ENCODE assay signal across 16 cellular contexts in the genomic region with DNA sequence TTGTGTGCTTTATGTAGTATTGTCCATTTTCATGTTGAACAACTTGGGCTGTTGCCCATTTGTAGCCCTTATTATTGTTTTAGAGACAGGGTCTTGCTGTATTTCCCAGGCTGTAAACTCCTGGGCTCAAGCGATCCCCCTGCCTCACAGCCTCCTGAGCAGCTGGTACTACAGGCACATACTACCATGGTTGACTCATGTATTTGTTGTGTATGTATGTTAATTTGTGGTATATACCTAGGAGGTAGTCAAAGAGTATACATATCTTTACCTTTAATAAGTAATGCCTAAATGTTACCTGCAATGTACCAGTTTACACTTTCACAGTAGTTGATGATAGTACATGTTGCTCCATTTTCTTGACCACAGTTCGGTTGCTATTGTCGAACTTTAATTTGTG. TPM values are rescaled to one million over a fixed set of nuclear protein-coding genes. Genes with fewer than 3 reads are reported as not detected.
DNase-seq lines count a peak whose midpoint lies in the region; ATAC-seq and TF ChIP-seq lines count a peak whose summit lies in the region.
"Had no signal": no experiment of that assay in that cellular context is flagged by ENCODE, and none has a peak within 500 bp of the region (broad histone marks: within the 10 kb centered on the region; RNA-seq: fewer than 3 reads in every experiment).

No MANE protein-coding gene starts in this region.

- no peak for DNase-seq in CD4-positive, CD25-positive, alpha-beta regulatory T cell
- DNase-seq in IMR-90 (no peak), mesothelial cell of epicardium (ENCODE audit: low spot score in 2 of 2, unreplicated experiment in 2 of 2) (no peak), GM19240 (ENCODE audit: insufficient read length, low spot score) (no peak)
- DNase-seq in activated T-cell treated with anti-CD3 and anti-CD28 coated beads, Interleukin-2, amount 50 U/mL, for 24 hours, result no peak
- no peak for DNase-seq in activated CD4-positive, CD25-positive, alpha-beta regulatory T cell treated with anti-CD3 and anti-CD28 coated beads, Interleukin-2, amount 50 U/mL, for 72 hours
- DNase-seq: ACHN; BE2C; C1 segment of cervical spinal cord; CD4-positive, alpha-beta T cell; DMS153; DMS79; GDM1; HCEC 1CT had no signal

- peak overlapping the region in 2 of 3 donors; percentile 2 to 4 for H3K27ac Mint-ChIP-seq in CD4-positive, CD25-positive, alpha-beta regulatory T cell
- peak overlapping the region; percentile 29 for H3K27ac Mint-ChIP-seq in mesothelial cell of epicardium
- no peak overlapping the region for H3K27ac Mint-ChIP-seq in activated T-cell treated with anti-CD3 and anti-CD28 coated beads, Interleukin-2, amount 50 U/mL, for 24 hours
- H3K27ac Mint-ChIP-seq: CD4-positive, alpha-beta T cell; GM23338 had no signal

- no peaks in the 10 kb centered on the region for H3K9me3 ChIP-seq in CD4-positive, CD25-positive, alpha-beta regulatory T cell (ENCODE audit: control insufficient read depth in 2 of 2, low read length in 2 of 2)
- H3K9me3 ChIP-seq in IMR-90 (ENCODE audit: control insufficient read depth, insufficient read depth, low read length), result no peaks in the 10 kb centered on the region
- H3K9me3 ChIP-seq: BE2C had no signal

- H2AFZ ChIP-seq in IMR-90 (replicated peaks; ENCODE audit: low read length, poor library complexity), result no peak overlapping the region
- H2AFZ ChIP-seq: GM23338 had no signal

- POLR2A ChIA-PET in IMR-90 (lab: Charles Lee; ENCODE audit: unreplicated experiment), result no interaction called here

- peak overlapping the region; percentile 16; the same call in 1 of the 2 replicates for H3K4me2 ChIP-seq in IMR-90 (ENCODE audit: low read depth, low read length)
- H3K4me2 ChIP-seq: GM23338 had no signal

- peak overlapping the region; percentile 77; the same call in 1 of the 2 replicates for H3K18ac ChIP-seq in IMR-90 (ENCODE audit: low read depth, low read length)

- in situ Hi-C loops in IMR-90 (cut with MboI; ENCODE audit: low sequenced_read_pairs), result no loop called here

- H3K27me3 Mint-ChIP-seq in CD4-positive, CD25-positive, alpha-beta regulatory T cell, result no peaks in the 10 kb centered on the region
- no peaks in the 10 kb centered on the region for H3K27me3 Mint-ChIP-seq in mesothelial cell of epicardium (ENCODE audit: low read depth)
- no peaks in the 10 kb centered on the region for H3K27me3 Mint-ChIP-seq in activated T-cell treated with anti-CD3 and anti-CD28 coated beads, Interleukin-2, amount 50 U/mL, for 24 hours
- H3K27me3 Mint-ChIP-seq: CD4-positive, alpha-beta T cell had no signal

- H3K4me3 Mint-ChIP-seq in CD4-positive, CD25-positive, alpha-beta regulatory T cell, result no peak overlapping the region
- no peak overlapping the region for H3K4me3 Mint-ChIP-seq in mesothelial cell of epicardium
- no peak overlapping the region for H3K4me3 Mint-ChIP-seq in activated T-cell treated with anti-CD3 and anti-CD28 coated beads, Interleukin-2, amount 50 U/mL, for 24 hours
- H3K4me3 Mint-ChIP-seq: CD4-positive, alpha-beta T cell; GM23338 had no signal

- H3K36me3 Mint-ChIP-seq in CD4-positive, CD25-positive, alpha-beta regulatory T cell, result peaks cover 14% of the 10 kb centered on the region
- peaks cover 1% of the 10 kb centered on the region for H3K36me3 Mint-ChIP-seq in mesothelial cell of epicardium
- H3K36me3 Mint-ChIP-seq in activated T-cell treated with anti-CD3 and anti-CD28 coated beads, Interleukin-2, amount 50 U/mL, for 24 hours (ENCODE audit: low read depth), result peaks cover 19% of the 10 kb centered on the region

- no peak overlapping the region for H2AK9ac ChIP-seq in IMR-90 (replicated peaks; ENCODE audit: low read depth, low read length, poor library complexity)

- H3K36me3 ChIP-seq in CD4-positive, CD25-positive, alpha-beta regulatory T cell (ENCODE audit: control insufficient read depth, insufficient read depth, low read length), result peaks cover 5% of the 10 kb centered on the region
- peaks cover 1% of the 10 kb centered on the region; the same call in 1 of the 2 replicates for H3K36me3 ChIP-seq in IMR-90 (ENCODE audit: control insufficient read depth, insufficient read depth, low read length)
- H3K36me3 ChIP-seq: BE2C had no signal

- H3K4me1 Mint-ChIP-seq in CD4-positive, CD25-positive, alpha-beta regulatory T cell, result peaks cover 8 to 46% (median 34%) of the 10 kb centered on the region in 4 donors
- peaks cover 8% of the 10 kb centered on the region for H3K4me1 Mint-ChIP-seq in mesothelial cell of epicardium
- peaks cover 31% of the 10 kb centered on the region for H3K4me1 Mint-ChIP-seq in activated T-cell treated with anti-CD3 and anti-CD28 coated beads, Interleukin-2, amount 50 U/mL, for 24 hours (ENCODE audit: low read depth)
- H3K4me1 Mint-ChIP-seq: GM23338 had no signal

- H3K23ac ChIP-seq in IMR-90 (ENCODE audit: low read depth, low read length), result peak overlapping the region; percentile 58; the same call in 1 of the 2 replicates

- CTCF ChIA-PET in IMR-90 (lab: Yijun Ruan, JAX), result interaction anchor here (0.6 kb wide), 2 partner anchors 94 to 1346 kb away, joined by 5 to 8 read pairs; no protein-coding TSS in a partner anchor

- intact Hi-C loops in IMR-90 (cut with micrococcal nuclease), result no loop called here

- H3K27me3 ChIP-seq in CD4-positive, CD25-positive, alpha-beta regulatory T cell (ENCODE audit: control insufficient read depth, insufficient read depth, low read length), result no peaks in the 10 kb centered on the region
- H3K27me3 ChIP-seq in IMR-90 (ENCODE audit: control insufficient read depth, insufficient read depth, low read length), result no peaks in the 10 kb centered on the region
- H3K27me3 ChIP-seq: BE2C had no signal

- H2AK5ac ChIP-seq in IMR-90 (ENCODE audit: low read depth, low read length), result peak overlapping the region; percentile 63; the same call in 1 of the 2 replicates

- H3K56ac ChIP-seq in IMR-90 (ENCODE audit: extremely low read depth, insufficient read depth, low read length), result no peak overlapping the region

- H3K9me1 ChIP-seq in IMR-90 (ENCODE audit: insufficient read depth, low read length), result peaks cover 10% of the 10 kb centered on the region; the same call in 1 of the 2 replicates

- H2BK15ac ChIP-seq in IMR-90 (ENCODE audit: low read depth, low read length), result peak overlapping the region; percentile 10; the same call in 1 of the 3 replicates

- H4K8ac ChIP-seq in IMR-90 (ENCODE audit: low read depth in 2 of 2, low read length in 2 of 2), result no peak overlapping the region

- TF ChIP-seq RAD21 in IMR-90 (IDR thresholded peaks at IDR 0.05; ENCODE audit: low read length), result no peak

- peak overlapping the region; percentile 50; the same call in 1 of the 2 replicates for H2BK20ac ChIP-seq in IMR-90 (ENCODE audit: low read depth, low read length)

- dilution Hi-C loops in IMR-90 (cut with HindIII; ENCODE audit: low sequenced_read_pairs, unreplicated experiment), result no loop called here

- peaks cover 35% of the 10 kb centered on the region for H4K20me1 ChIP-seq in IMR-90 (ENCODE audit: insufficient read depth, low read length)

- BruUV-seq in IMR-90 (replicated peaks; lab: Mats Ljungman, UMichigan), result no TSS peak

- no peak overlapping the region for H3K9ac ChIP-seq in IMR-90 (ENCODE audit: low read depth, low read length)

- H4K91ac ChIP-seq in IMR-90 (ENCODE audit: insufficient read depth, low read depth, low read length), result peak overlapping the region; percentile 24

- peak overlapping the region; percentile 59; the same call in 1 of the 2 replicates for H4K5ac ChIP-seq in IMR-90 (ENCODE audit: low read depth, low read length)

- H3K4me1 ChIP-seq in CD4-positive, CD25-positive, alpha-beta regulatory T cell (ENCODE audit: control insufficient read depth, insufficient read depth, low read length, poor library complexity, severe bottlenecking), result no peaks in the 10 kb centered on the region
- H3K4me1 ChIP-seq in IMR-90 (ENCODE audit: control insufficient read depth, insufficient read depth, low read length), result peaks cover 12% of the 10 kb centered on the region
- H3K4me1 ChIP-seq: BE2C had no signal

- H3K14ac ChIP-seq in IMR-90 (replicated peaks; ENCODE audit: low read depth, low read length), result peak overlapping the region; percentile 58; the same call in 1 of the 2 replicates

- ATAC-seq in CD4-positive, CD25-positive, alpha-beta regulatory T cell (ENCODE audit: low read depth in 2 of 2), result no peak
- ATAC-seq in IMR-90 (ENCODE audit: low read depth), result no peak
- ATAC-seq: GM23338, K562 had no signal

- WGBS in IMR-90 (ENCODE audit: extremely low coverage in 2 of 2, insufficient read length in 1 of 2), 2 experiments, result no CpG with 5 or more reads among the region's 3 CpGs

- H2BK120ac ChIP-seq in IMR-90 (ENCODE audit: low read depth, low read length), result peak overlapping the region; percentile 36

- no peaks in the 10 kb centered on the region for H3K9me3 Mint-ChIP-seq in CD4-positive, CD25-positive, alpha-beta regulatory T cell
- H3K9me3 Mint-ChIP-seq in mesothelial cell of epicardium, result no peaks in the 10 kb centered on the region
- H3K9me3 Mint-ChIP-seq in activated T-cell treated with anti-CD3 and anti-CD28 coated beads, Interleukin-2, amount 50 U/mL, for 24 hours, result no peaks in the 10 kb centered on the region
- H3K9me3 Mint-ChIP-seq: CD4-positive, alpha-beta T cell; GM23338 had no signal

- peak overlapping the region; percentile 59; the same call in 1 of the 2 replicates for H3K4ac ChIP-seq in IMR-90 (ENCODE audit: low read depth, low read length)

- peak overlapping the region; percentile 72 for H2BK5ac ChIP-seq in IMR-90 (ENCODE audit: low read depth, low read length, poor library complexity, severe bottlenecking)

- no peak overlapping the region for H3K4me3 ChIP-seq in CD4-positive, CD25-positive, alpha-beta regulatory T cell (ENCODE audit: low read depth, low read length)
- no peak overlapping the region for H3K4me3 ChIP-seq in IMR-90 (ENCODE audit: insufficient read depth, low read depth, low read length)
- H3K4me3 ChIP-seq: GM23338, K562 had no signal

- TF ChIP-seq POLR2A in IMR-90 (IDR thresholded peaks at IDR 0.05; ENCODE audit: low read depth, low read length), result no peak

- TF ChIP-seq CTCF in IMR-90 (conservative IDR thresholded peaks at IDR 0.05; ENCODE audit: low read depth, low read length) (no peak), mesothelial cell of epicardium (IDR thresholded peaks at IDR 0.05; ENCODE audit: unreplicated experiment) (no peak)

- no peak overlapping the region for H3K27ac ChIP-seq in CD4-positive, CD25-positive, alpha-beta regulatory T cell (ENCODE audit: insufficient read depth, low read length, poor library complexity, severe bottlenecking)
- H3K27ac ChIP-seq in IMR-90 (ENCODE audit: insufficient read depth, low read length), result no peak overlapping the region

- H3K79me1 ChIP-seq in IMR-90 (ENCODE audit: low read depth in 1 of 2, low read length in 2 of 2), result peaks cover 28 to 55% of the 10 kb centered on the region in 2 experiments

RNA-seq across cellular contexts. Expression of a gene that starts 18.1 kb away (rescaled TPM):
- 29.6 TPM for total RNA-seq in CD4-positive, CD25-positive, alpha-beta regulatory T cell
- polyA plus RNA-seq in CD4-positive, CD25-positive, alpha-beta regulatory T cell, result 10 to 100 TPM in 3 of 4 donors, 1 to 10 TPM in 1; 9.5 to 15.5 (median 12.1) TPM
- total RNA-seq in IMR-90 (2012; rRNA removed), result 15.8 and 16.1 TPM in 2 replicates
- polyA plus RNA-seq in IMR-90 (2012; rRNA removed), result 5.5 TPM in 2 replicates
- polyA plus RNA-seq in IMR-90 (2012; cell fraction: cytosol; rRNA removed), result 4.0 and 4.4 TPM in 2 replicates
- polyA plus RNA-seq in IMR-90 (2012; cell fraction: nucleus; rRNA removed; ENCODE audit: low replicate concordance), result 2.7 and 6.1 TPM in 2 replicates
- 26.4 to 28.9 TPM (median 26.7 TPM) in 3 replicates for total RNA-seq in mesothelial cell of epicardium

RNA-seq across cellular contexts. Expression of a gene that starts 59.6 kb away (rescaled TPM):
- total RNA-seq in CD4-positive, CD25-positive, alpha-beta regulatory T cell, result 59.1 TPM
- 10 to 100 TPM; 29.7 to 38.6 (median 33.6) TPM for polyA plus RNA-seq in CD4-positive, CD25-positive, alpha-beta regulatory T cell
- total RNA-seq in IMR-90 (2012; rRNA removed) (13.9 and 27.1 TPM in 2 replicates), mesothelial cell of epicardium (60.8 to 64.9 TPM (median 61.5 TPM) in 3 replicates)
- polyA plus RNA-seq in IMR-90 (2012; rRNA removed), result 4.8 and 6.3 TPM in 2 replicates
- 3.1 and 3.9 TPM in 2 replicates for polyA plus RNA-seq in IMR-90 (2012; cell fraction: cytosol; rRNA removed)
- 4.9 and 7.7 TPM in 2 replicates for polyA plus RNA-seq in IMR-90 (2012; cell fraction: nucleus; rRNA removed; ENCODE audit: low replicate concordance)
